In the genomic region with DNA sequence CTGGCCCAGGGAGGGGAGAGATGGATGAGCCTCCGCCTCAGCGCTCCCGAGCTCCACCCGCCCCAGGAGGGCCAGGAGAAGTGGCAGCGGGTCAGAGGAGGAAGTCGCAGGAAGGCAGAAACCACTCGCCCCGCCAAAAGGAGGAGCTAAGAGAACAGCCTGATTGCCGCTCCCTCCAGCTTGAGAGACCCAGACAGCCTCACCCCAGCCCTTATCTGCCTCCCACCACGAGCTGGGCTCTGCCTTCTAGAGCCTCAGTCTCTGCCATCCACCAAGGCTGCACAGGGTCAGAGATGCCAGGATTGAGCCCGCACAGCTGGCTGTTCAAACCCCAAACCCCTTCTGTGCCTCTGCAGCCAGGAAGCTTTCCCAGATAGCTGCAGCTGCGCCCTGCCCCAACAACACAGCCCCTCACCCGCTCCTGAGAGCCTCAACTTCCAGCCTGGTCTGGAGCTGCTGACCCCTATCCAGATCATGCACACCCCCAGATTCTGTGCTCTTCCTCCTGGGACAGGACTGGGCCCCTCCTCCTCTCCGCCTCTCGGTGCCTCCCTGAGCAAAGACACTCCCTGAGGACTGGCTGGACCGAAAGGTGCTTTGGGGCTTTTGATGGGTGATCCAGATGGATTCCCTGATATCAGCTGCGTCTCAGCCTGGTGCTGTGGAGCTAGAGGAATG, we compare ENCODE assay signal across 9 cellular contexts. TPM values are rescaled to one million over a fixed set of nuclear protein-coding genes. Genes with fewer than 3 reads are reported as not detected.
DNase-seq lines count a peak whose midpoint lies in the region; TF ChIP-seq lines count a peak whose summit lies in the region.
"Had no signal": no experiment of that assay in that cellular context is flagged by ENCODE, and none has a peak within 500 bp of the region (broad histone marks: within the 10 kb centered on the region; RNA-seq: fewer than 3 reads in every experiment).

No MANE protein-coding gene starts in this region.

- DNase-seq in GM03348 (ENCODE audit: low spot score) (peak; percentile 66), HT1080 (ENCODE audit: low read depth) (peak; percentile 24), PC-9 (peak; percentile 46 to 71), germinal center (ENCODE audit: low spot score) (peak; percentile 75), ureter (ENCODE audit: low spot score) (peak; percentile 82), putamen (ENCODE audit: low spot score) (no peak)
- DNase-seq in activated T-cell treated with anti-CD3 and anti-CD28 coated beads, Interleukin-2, amount 50 U/mL, for 48 hours: peak; percentile 82 to 85

- POLR2A ChIA-PET in PC-9 (lab: Charles Lee; ENCODE audit: unreplicated experiment): interaction anchor here (0.5 to 0.9 kb wide), 8 partner anchors 14 to 933 kb away, joined by 3 to 10 read pairs (median 4); a partner anchor contains a TSS

- H3K27me3 ChIP-seq in PC-9 (ENCODE audit: insufficient read depth, low read depth) (no peaks in the 10 kb centered on the region), parathyroid adenoma (ENCODE audit: control insufficient read depth, insufficient read depth, low read length) (no peaks in the 10 kb centered on the region)

- no peaks in the 10 kb centered on the region for H3K9me2 ChIP-seq in PC-9 (ENCODE audit: insufficient read depth)

- intact Hi-C loops in PC-9 (cut with micrococcal nuclease; ENCODE audit: unreplicated experiment): no loop called here

- H2AFZ ChIP-seq in PC-9 (peak overlapping the region; percentile 85), parathyroid adenoma (peak overlapping the region; percentile 19)

- H3K4me2 ChIP-seq in PC-9 (peak overlapping the region; percentile 96), parathyroid adenoma (ENCODE audit: low read length) (peak overlapping the region; percentile 36)

- H3K79me2 ChIP-seq in PC-9 (ENCODE audit: low read depth): no peaks in the 10 kb centered on the region
- H3K79me2 ChIP-seq in parathyroid adenoma: no peaks in the 10 kb centered on the region

- CTCF ChIA-PET in PC-9 (lab: Charles Lee): interaction anchor here (0.7 kb wide), 1 partner anchor 119 kb away, joined by 5 read pairs; a partner anchor contains a TSS

- H3K9ac ChIP-seq in parathyroid adenoma: no peak overlapping the region

- H3K36me3 ChIP-seq in PC-9 (ENCODE audit: low read depth) (no peaks in the 10 kb centered on the region), parathyroid adenoma (ENCODE audit: control insufficient read depth, insufficient read depth, low read length) (no peaks in the 10 kb centered on the region)

- H3K4me3 ChIP-seq in PC-9 (peak overlapping the region; percentile 66), parathyroid adenoma (ENCODE audit: low read depth, low read length) (no peak overlapping the region)

- H3K27ac ChIP-seq in PC-9 (no peak overlapping the region), parathyroid adenoma (no peak overlapping the region)

- no peaks in the 10 kb centered on the region for H4K20me1 ChIP-seq in PC-9 (ENCODE audit: insufficient read depth)

- no TSS peak for BruUV-seq in PC-9 (replicated peaks; lab: Mats Ljungman, UMichigan)

- H3K9me3 ChIP-seq in PC-9 (ENCODE audit: insufficient read depth, low read depth) (no peaks in the 10 kb centered on the region), parathyroid adenoma (ENCODE audit: control insufficient read depth, low read length) (no peaks in the 10 kb centered on the region)

- H3K4me1 ChIP-seq in PC-9 (replicated peaks; ENCODE audit: insufficient read depth) (peaks cover 13% of the 10 kb centered on the region), parathyroid adenoma (no peaks in the 10 kb centered on the region)

- TF ChIP-seq CTCF in PC-9 (conservative IDR thresholded peaks at IDR 0.05) (no peak), parathyroid adenoma (IDR thresholded peaks at IDR 0.05) (no peak)

- H3F3A ChIP-seq in PC-9 (ENCODE audit: insufficient read depth, low read depth): peaks cover 17% of the 10 kb centered on the region

RNA-seq across cellular contexts. Expression of a gene that starts 1.0 kb away (rescaled TPM):
- total RNA-seq in HT1080 (2014; rRNA removed; shearing (Covaris generic)): 0.03 TPM in 1 of 2 replicates, not detected in the other
- 0.57 and 0.74 TPM in 2 replicates for polyA plus RNA-seq in HT1080 (2015; cell fraction: cytosol; rRNA removed)
- 0.50 and 0.70 TPM in 2 replicates for polyA plus RNA-seq in HT1080 (2015; cell fraction: nucleus; rRNA removed)
- 4.4 and 9.6 TPM in 2 replicates for total RNA-seq in PC-9 (2021)
- total RNA-seq in ureter: 36.3 TPM
- total RNA-seq: dermis microvascular lymphatic vessel endothelial cell had no signal

RNA-seq across cellular contexts. Expression of a gene that starts 49.0 kb away (rescaled TPM):
- not detected in 2 replicates for total RNA-seq in HT1080 (2014; rRNA removed; shearing (Covaris generic))
- polyA plus RNA-seq in HT1080 (2015; cell fraction: cytosol; rRNA removed): not detected in 2 replicates
- polyA plus RNA-seq in HT1080 (2015; cell fraction: nucleus; rRNA removed): 0.04 TPM in 1 of 2 replicates, not detected in the other
- total RNA-seq in PC-9 (2021) (not detected in 2 replicates), ureter (44.3 TPM)
- total RNA-seq: dermis microvascular lymphatic vessel endothelial cell had no signal

Comparison
In these comparisons a context has a peak if more than half of its experiments do, and no peak if none do; other contexts are left out.
1. RNA of a gene that starts 49.0 kb away (total RNA-seq): 44.3 TPM in ureter (single experiment); not detected in PC-9 and not detected in HT1080; every median in the first group is over 10 times any median in the second.